In the genomic region with DNA sequence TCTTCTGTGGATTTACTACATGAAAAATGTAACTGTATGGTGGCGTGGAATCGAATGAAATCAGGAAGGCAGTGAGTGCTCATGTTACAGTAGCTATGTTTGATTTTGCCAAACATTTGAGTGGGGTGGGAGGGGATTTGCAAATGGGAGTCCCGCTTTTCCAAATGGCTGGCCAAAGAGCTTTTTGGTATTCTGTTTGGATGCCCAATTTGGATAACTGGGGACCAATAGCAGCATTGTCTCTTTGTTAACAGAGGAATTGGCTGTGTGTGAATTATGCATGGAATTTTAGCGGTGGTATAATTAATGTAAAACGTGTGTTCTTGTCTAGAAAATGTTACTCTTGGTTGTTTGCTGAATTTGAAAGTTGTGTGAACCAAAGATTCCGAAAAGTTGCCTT, we compare ENCODE assay signal across 15 cellular contexts.
"Had no signal": no experiment of that assay in that cellular context is flagged by ENCODE, and none has a peak within 500 bp of the region (broad histone marks: within the 10 kb centered on the region; RNA-seq: fewer than 3 reads in every experiment).

No MANE protein-coding gene starts in this region.

- DNase-seq: activated CD4-positive, alpha-beta memory T cell treated with anti-CD3 and anti-CD28 coated beads for 36 hours; activated T-cell treated with anti-CD3 and anti-CD28 coated beads, Interleukin-2, amount 50 U/mL, for 72 hours; central memory CD4-positive, alpha-beta T cell; colonic mucosa; foreskin fibroblast; immature natural killer cell; mesenchymal stem cell; stimulated activated CD4-positive, alpha-beta T cell treated with anti-CD3 and anti-CD28 coated beads, Interleukin-2, amount 100 ng/mL, for 48 hours; stimulated activated naive CD4-positive, alpha-beta T cell; T-helper 1 cell had no signal

- H3K9me3 Mint-ChIP-seq: activated CD4-positive, alpha-beta memory T cell treated with anti-CD3 and anti-CD28 coated beads for 36 hours; activated T-cell treated with anti-CD3 and anti-CD28 coated beads, Interleukin-2, amount 50 U/mL, for 72 hours; immature natural killer cell had no signal

- FAIRE-seq: astrocyte had no signal

- H3K27me3 Mint-ChIP-seq: activated CD4-positive, alpha-beta memory T cell treated with anti-CD3 and anti-CD28 coated beads for 36 hours had no signal

- H3K4me3 ChIP-seq: colonic mucosa, tibial nerve, vagina had no signal

- H3K27ac Mint-ChIP-seq: activated CD4-positive, alpha-beta memory T cell treated with anti-CD3 and anti-CD28 coated beads for 36 hours; activated T-cell treated with anti-CD3 and anti-CD28 coated beads, Interleukin-2, amount 50 U/mL, for 72 hours; immature natural killer cell had no signal

- H3K4me3 Mint-ChIP-seq: activated CD4-positive, alpha-beta memory T cell treated with anti-CD3 and anti-CD28 coated beads for 36 hours; activated T-cell treated with anti-CD3 and anti-CD28 coated beads, Interleukin-2, amount 50 U/mL, for 72 hours; immature natural killer cell had no signal

- H3K9me3 ChIP-seq: colonic mucosa, tibial nerve, vagina had no signal

- H3K27ac ChIP-seq: colonic mucosa, vagina, VCaP had no signal

- H3K27me3 ChIP-seq: colonic mucosa, tibial nerve, vagina had no signal

- ATAC-seq: activated T-cell treated with anti-CD3 and anti-CD28 coated beads, Interleukin-2, amount 50 U/mL, for 72 hours; SK-N-SH treated with all-trans-retinoic acid at 6 μM for 48 hours had no signal
